In genomic region chr9:97972753-97973152, GRCh38 we compare ENCODE assay signal across 26 cellular contexts. TPM values are rescaled to one million over a fixed set of nuclear protein-coding genes. Genes with fewer than 3 reads are reported as not detected.
A peak's percentile ranks its signal among the peaks of the same experiment; 100 is the strongest.
DNase-seq lines count a peak whose midpoint lies in the region; ATAC-seq, FAIRE-seq and TF ChIP-seq lines count a peak whose summit lies in the region.
"Had no signal": no experiment of that assay in that cellular context is flagged by ENCODE, and none has a peak within 500 bp of the region (broad histone marks: within the 10 kb centered on the region; RNA-seq: fewer than 3 reads in every experiment).

No MANE protein-coding gene starts in this region.

- no peaks in the 10 kb centered on the region for H3K9me3 ChIP-seq in CD8-positive, alpha-beta T cell (ENCODE audit: low read length)
- H3K9me3 ChIP-seq in HEK293 (ENCODE audit: control insufficient read depth, insufficient read depth, low read depth, low read length): no peaks in the 10 kb centered on the region
- H3K9me3 ChIP-seq in K562 (replicated peaks; ENCODE audit: control insufficient read depth, insufficient read depth, low read depth, low read length): peaks cover 4% of the 10 kb centered on the region; the same call in 1 of the 2 replicates
- no peaks in the 10 kb centered on the region for H3K9me3 ChIP-seq in neural progenitor cell (ENCODE audit: low read depth)
- H3K9me3 ChIP-seq: BE2C, Caco-2 had no signal

- H3K4me3 Mint-ChIP-seq in CD8-positive, alpha-beta T cell: no peak overlapping the region
- H3K4me3 Mint-ChIP-seq in neural progenitor cell: no peak overlapping the region
- no peak overlapping the region for H3K4me3 Mint-ChIP-seq in natural killer cell
- H3K4me3 Mint-ChIP-seq: CD14-positive monocyte; CD4-positive, alpha-beta memory T cell; CD4-positive, CD25-positive, alpha-beta regulatory T cell had no signal

- no peaks in the 10 kb centered on the region for H3F3A ChIP-seq in neural progenitor cell (ENCODE audit: low read depth)

- H4K20me1 ChIP-seq in K562 (replicated peaks; ENCODE audit: control insufficient read depth, insufficient read depth, low read length) (no peaks in the 10 kb centered on the region), neural progenitor cell (ENCODE audit: low read depth) (no peaks in the 10 kb centered on the region)
- H4K20me1 ChIP-seq: BLaER1 had no signal

- no peaks in the 10 kb centered on the region for H3K27me3 Mint-ChIP-seq in CD8-positive, alpha-beta T cell (ENCODE audit: low read depth)
- H3K27me3 Mint-ChIP-seq in neural progenitor cell (ENCODE audit: insufficient read depth, low read depth) (peaks cover 6% of the 10 kb centered on the region), natural killer cell (ENCODE audit: low read depth in 2 of 2) (peaks cover 3 to 11% of the 10 kb centered on the region in 2 donors)

- H3K27ac Mint-ChIP-seq in CD8-positive, alpha-beta T cell: peak overlapping the region; percentile 64
- H3K27ac Mint-ChIP-seq in neural progenitor cell: peak overlapping the region; percentile 18
- H3K27ac Mint-ChIP-seq in natural killer cell: no peak overlapping the region
- H3K27ac Mint-ChIP-seq: CD4-positive, CD25-positive, alpha-beta regulatory T cell had no signal

- no peak overlapping the region for H3K4me2 ChIP-seq in K562 (ENCODE audit: insufficient read depth, low read length)
- H3K4me2 ChIP-seq in neural progenitor cell: no peak overlapping the region
- H3K4me2 ChIP-seq: BLaER1 had no signal

- no peaks in the 10 kb centered on the region for H3K27me3 ChIP-seq in CD8-positive, alpha-beta T cell (ENCODE audit: insufficient read depth, low read length)
- H3K27me3 ChIP-seq in K562 (ENCODE audit: control insufficient read depth in 2 of 2, insufficient read depth in 2 of 2, low read length in 2 of 2): no peaks in the 10 kb centered on the region
- peaks cover 100% of the 10 kb centered on the region for H3K27me3 ChIP-seq in neural progenitor cell
- H3K27me3 ChIP-seq: BLaER1 had no signal

- 77% methylated on average over 4 of the region's 4 CpGs for WGBS in K562 (ENCODE audit: insufficient coverage, low coverage, missing lambda C conversion rate)

- no peak for TF ChIP-seq EP300 in K562 (IDR thresholded peaks at IDR 0.05; ENCODE audit: low read length)

- DNase-seq in CD8-positive, alpha-beta T cell: no peak
- DNase-seq in K562 (ENCODE audit: extremely low read depth in 1 of 4, low spot score in 3 of 4) (no peak), neural progenitor cell (ENCODE audit: low spot score) (no peak), H4 (ENCODE audit: low spot score) (no peak), natural killer cell (no peak)
- DNase-seq: 8988T; ACHN; BE2C; C1 segment of cervical spinal cord; Caco-2; Calu3; CD4-positive, alpha-beta memory T cell; CD4-positive, CD25-positive, alpha-beta regulatory T cell; DMS79 treated with DMSO at 0.1 percent for 48 hours; GF-D8 had no signal

- CTCF ChIA-PET in CD8-positive, alpha-beta T cell (lab: Charles Lee): interaction anchor here (1.2 to 4.0 kb wide), 5 partner anchors 10 to 72 kb away, joined by 3 to 20 read pairs (median 7); partner anchors contain the start of genes ANP32B and TRMO
- CTCF ChIA-PET in HEK293 (lab: Yijun Ruan, JAX) (interaction anchor here (0.6 kb wide), 1 partner anchor 61 kb away, joined by 5 read pairs; no protein-coding TSS in a partner anchor), K562 (lab: Yijun Ruan, JAX; ENCODE audit: low intra/inter-chr PET ratio) (no interaction called here)

- in situ Hi-C loops in K562 (cut with MboI): no loop called here

- peaks cover 3% of the 10 kb centered on the region for H3K36me3 Mint-ChIP-seq in CD8-positive, alpha-beta T cell
- H3K36me3 Mint-ChIP-seq in neural progenitor cell (no peaks in the 10 kb centered on the region), natural killer cell (no peaks in the 10 kb centered on the region)
- H3K36me3 Mint-ChIP-seq: CD14-positive monocyte had no signal

- ATAC-seq in CD8-positive, alpha-beta T cell: no peak
- ATAC-seq in K562: no peak
- no peak for ATAC-seq in HG02798 (IDR thresholded peaks at IDR 0.05; ENCODE audit: poor library complexity, unreplicated experiment)
- ATAC-seq in natural killer cell: no peak

- H2AFZ ChIP-seq in K562 (ENCODE audit: low read depth, low read length) (no peak overlapping the region), neural progenitor cell (replicated peaks) (no peak overlapping the region)

- POLR2A ChIA-PET in CD8-positive, alpha-beta T cell (lab: Charles Lee): interaction anchor here (3.2 kb wide), 1 partner anchor 10 kb away, joined by 19 read pairs; the partner anchor contains the start of gene ANP32B
- POLR2A ChIA-PET in HEK293 (lab: Yijun Ruan, JAX) (interaction anchor here (1.5 kb wide), 1 partner anchor 10 kb away, joined by 4 read pairs; the partner anchor contains the start of gene ANP32B), K562 (lab: Yijun Ruan, JAX) (interaction anchor here (1.4 to 8.3 kb wide), 4 partner anchors 8 to 13 kb away, joined by 6 to 84 read pairs (median 8); partner anchors contain the start of gene ANP32B)

- peaks cover 16% of the 10 kb centered on the region for H3K4me1 Mint-ChIP-seq in CD8-positive, alpha-beta T cell (ENCODE audit: low read depth)
- no peaks in the 10 kb centered on the region for H3K4me1 Mint-ChIP-seq in neural progenitor cell
- H3K4me1 Mint-ChIP-seq in natural killer cell: no peaks in the 10 kb centered on the region
- H3K4me1 Mint-ChIP-seq: CD14-positive monocyte had no signal

- BruUV-seq in K562 (replicated peaks; lab: Mats Ljungman, UMichigan): no TSS peak

- intact Hi-C loops in CD8-positive, alpha-beta T cell (cut with DNase I, micrococcal nuclease): loop anchor here in 1 of 2 experiments (5.0 kb wide), 1 partner anchor 1200 kb away; no protein-coding TSS in a partner anchor
- intact Hi-C loops in K562 (cut with micrococcal nuclease) (no loop called here), natural killer cell (cut with micrococcal nuclease) (no loop called here)

- no peak for TF ChIP-seq CTCF in CD8-positive, alpha-beta T cell (IDR thresholded peaks at IDR 0.05)
- TF ChIP-seq CTCF in HEK293 (tag by site-specific recombination; IDR thresholded peaks at IDR 0.05) (no peak), K562 (IDR thresholded peaks at IDR 0.05 in 2 of 3, conservative IDR thresholded peaks at IDR 0.05 in 1 of 3; ENCODE audit: insufficient read depth in 2 of 3, low read depth in 1 of 3, low read length in 3 of 3) (no peak), neural progenitor cell (IDR thresholded peaks at IDR 0.05) (no peak), natural killer cell (IDR thresholded peaks at IDR 0.05) (no peak)

- no peak for TF ChIP-seq POLR2A in K562 (conservative IDR thresholded peaks at IDR 0.05)

- no peaks in the 10 kb centered on the region for H3K36me3 ChIP-seq in CD8-positive, alpha-beta T cell (ENCODE audit: insufficient read depth, low read length)
- H3K36me3 ChIP-seq in HEK293 (ENCODE audit: control insufficient read depth in 2 of 2, insufficient read depth in 1 of 2, low read length in 2 of 2) (no peaks in the 10 kb centered on the region), K562 (ENCODE audit: control insufficient read depth, insufficient read depth, low read length) (no peaks in the 10 kb centered on the region), neural progenitor cell (no peaks in the 10 kb centered on the region)
- H3K36me3 ChIP-seq: BE2C, BLaER1 had no signal

- H3K79me2 ChIP-seq in K562 (ENCODE audit: control insufficient read depth, insufficient read depth, low read length) (no peaks in the 10 kb centered on the region), neural progenitor cell (ENCODE audit: low read depth) (no peaks in the 10 kb centered on the region)

- TF ChIP-seq RAD21 in K562 (CRISPR knock-in tag; conservative IDR thresholded peaks at IDR 0.05 in 1 of 2, IDR thresholded peaks at IDR 0.05 in 1 of 2): no peak

- no peak overlapping the region for H3K4me3 ChIP-seq in CD8-positive, alpha-beta T cell (ENCODE audit: low read depth, low read length)
- H3K4me3 ChIP-seq in HEK293 (ENCODE audit: low read depth, low read length) (no peak overlapping the region), K562 (no peak overlapping the region), neural progenitor cell (no peak overlapping the region)
- H3K4me3 ChIP-seq: BLaER1 had no signal

- H3K9me3 Mint-ChIP-seq in CD8-positive, alpha-beta T cell: peaks cover 2% of the 10 kb centered on the region
- H3K9me3 Mint-ChIP-seq in neural progenitor cell (peaks cover 8% of the 10 kb centered on the region), natural killer cell (no peaks in the 10 kb centered on the region)

- H3K27ac ChIP-seq in CD8-positive, alpha-beta T cell (ENCODE audit: low read depth, low read length): no peak overlapping the region
- no peak overlapping the region for H3K27ac ChIP-seq in HEK293 (ENCODE audit: extremely low read depth, low read depth, low read length)
- no peak overlapping the region for H3K27ac ChIP-seq in K562 (ENCODE audit: extremely low read depth, low read depth, low read length)
- no peak overlapping the region for H3K27ac ChIP-seq in neural progenitor cell
- H3K27ac ChIP-seq: BLaER1 had no signal

- peaks cover 12% of the 10 kb centered on the region for H3K4me1 ChIP-seq in CD8-positive, alpha-beta T cell (ENCODE audit: insufficient read depth, low read length)
- H3K4me1 ChIP-seq in HEK293 (ENCODE audit: control insufficient read depth, insufficient read depth, low read length) (no peaks in the 10 kb centered on the region), K562 (replicated peaks in 1 of 2; ENCODE audit: control insufficient read depth in 2 of 2, insufficient read depth in 2 of 2, low read length in 2 of 2) (peaks cover 5 to 13% of the 10 kb centered on the region in 2 experiments; a peak in 4 of 5 replicates), neural progenitor cell (no peaks in the 10 kb centered on the region)
- H3K4me1 ChIP-seq: BE2C, Caco-2 had no signal

- H3K9ac ChIP-seq in K562 (ENCODE audit: insufficient read depth in 1 of 2, low read depth in 2 of 2, low read length in 2 of 2) (no peak overlapping the region), neural progenitor cell (no peak overlapping the region)
- H3K9ac ChIP-seq: BLaER1 had no signal

- FAIRE-seq in K562 (lab: Jason Lieb, UNC): no peak
- FAIRE-seq: A204.1, D721Med, G401.6, GM12891, GM19239 had no signal

- H3K9me1 ChIP-seq in K562 (ENCODE audit: control insufficient read depth, insufficient read depth, low read length): no peaks in the 10 kb centered on the region

RNA-seq across cellular contexts. Expression of gene ANP32B, which starts 10.4 kb away (rescaled TPM):
- total RNA-seq in CD8-positive, alpha-beta T cell: 100 to 1,000 TPM; 168 to 177 TPM
- 103 and 181 TPM in 2 replicates for total RNA-seq in K562 (2011; cell fraction: chromatin; rRNA removed; ENCODE audit: low replicate concordance)
- 53.9 and 79.2 TPM in 2 replicates for total RNA-seq in K562 (2011; cell fraction: nucleolus; rRNA removed)
- 96.2 and 106 TPM in 2 replicates for total RNA-seq in K562 (2011; cell fraction: nucleoplasm; rRNA removed)
- total RNA-seq in K562 (2014; rRNA removed): 90.3 and 90.7 TPM in 2 replicates
- total RNA-seq in K562 (2014; rRNA removed; fragmentation: Illumina TruSeq; extraction: Trizol): 80.3 and 96.1 TPM in 2 replicates
- total RNA-seq in K562 (2015; rRNA removed; fragmentation: Illumina TruSeq; extraction: Trizol): 68.9 and 78.4 TPM in 2 replicates
- 384 and 454 TPM in 2 replicates for total RNA-seq in K562 (2021)
- 135 and 147 TPM in 2 replicates for polyA plus RNA-seq in K562 (2011; rRNA removed)
- polyA plus RNA-seq in K562 (2011; cell fraction: cytosol; rRNA removed): 19.4 and 46.5 TPM in 2 replicates
- polyA plus RNA-seq in K562 (2011; cell fraction: nucleus; rRNA removed): 41.5 and 53.7 TPM in 2 replicates
- 595 and 725 TPM in 2 replicates for polyA plus RNA-seq in K562 (2012)
- polyA plus RNA-seq in K562 (2014; fragmentation: Illumina TruSeq; extraction: Trizol): 711 and 815 TPM in 2 replicates
- polyA plus RNA-seq in K562 (2014; fragmentation: Nextera tagmentation; extraction: Ambion mirVana): 100 to 1,000 TPM in 1 of 2 experiments, 10 to 100 TPM in 1; 87.2 to 141 TPM
- polyA plus RNA-seq in K562 (2014; rRNA removed): 331 and 380 TPM in 2 replicates
- 117 and 146 TPM in 2 replicates for polyA minus RNA-seq in K562 (2011; rRNA and poly(A)+ RNA removed)
- polyA minus RNA-seq in K562 (2011; cell fraction: cytosol; rRNA and poly(A)+ RNA removed): 105 and 106 TPM in 2 replicates
- 31.2 and 52.8 TPM in 2 replicates for polyA minus RNA-seq in K562 (2011; cell fraction: nucleus; rRNA and poly(A)+ RNA removed)
- total RNA-seq in neural progenitor cell (ENCODE audit: low replicate concordance): 15.1 and 19.6 TPM in 2 replicates
- total RNA-seq in H4 (2014; rRNA removed; shearing (Covaris generic)): 12.2 and 16.3 TPM in 2 replicates
- 100 to 1,000 TPM in 2 of 3 donors, 10 to 100 TPM in 1; 89.9 to 107 (median 100) TPM for total RNA-seq in natural killer cell

RNA-seq across cellular contexts. Expression of gene HEMGN, which starts 34.8 kb away (rescaled TPM):
- under 1 TPM; 0.14 to 0.33 TPM for total RNA-seq in CD8-positive, alpha-beta T cell
- total RNA-seq in K562 (2011; cell fraction: chromatin; rRNA removed; ENCODE audit: low replicate concordance): 11.3 and 87.8 TPM in 2 replicates
- total RNA-seq in K562 (2011; cell fraction: nucleolus; rRNA removed): 10.7 and 21.2 TPM in 2 replicates
- 28.6 and 33.8 TPM in 2 replicates for total RNA-seq in K562 (2011; cell fraction: nucleoplasm; rRNA removed)
- 107 and 116 TPM in 2 replicates for total RNA-seq in K562 (2014; rRNA removed)
- 182 and 209 TPM in 2 replicates for total RNA-seq in K562 (2014; rRNA removed; fragmentation: Illumina TruSeq; extraction: Trizol)
- total RNA-seq in K562 (2015; rRNA removed; fragmentation: Illumina TruSeq; extraction: Trizol): 54.3 and 56.3 TPM in 2 replicates
- 101 and 104 TPM in 2 replicates for total RNA-seq in K562 (2021)
- 104 and 197 TPM in 2 replicates for polyA plus RNA-seq in K562 (2011; rRNA removed)
- polyA plus RNA-seq in K562 (2011; cell fraction: cytosol; rRNA removed): 25.0 and 35.1 TPM in 2 replicates
- polyA plus RNA-seq in K562 (2011; cell fraction: nucleus; rRNA removed): 20.7 and 23.5 TPM in 2 replicates
- polyA plus RNA-seq in K562 (2012): 22.3 and 42.9 TPM in 2 replicates
- 183 and 258 TPM in 2 replicates for polyA plus RNA-seq in K562 (2014; fragmentation: Illumina TruSeq; extraction: Trizol)
- 100 to 1,000 TPM; 110 to 156 TPM for polyA plus RNA-seq in K562 (2014; fragmentation: Nextera tagmentation; extraction: Ambion mirVana)
- 124 and 137 TPM in 2 replicates for polyA plus RNA-seq in K562 (2014; rRNA removed)
- 106 and 117 TPM in 2 replicates for polyA minus RNA-seq in K562 (2011; rRNA and poly(A)+ RNA removed)
- 22.3 and 41.9 TPM in 2 replicates for polyA minus RNA-seq in K562 (2011; cell fraction: cytosol; rRNA and poly(A)+ RNA removed)
- 10.1 and 16.6 TPM in 2 replicates for polyA minus RNA-seq in K562 (2011; cell fraction: nucleus; rRNA and poly(A)+ RNA removed)
- total RNA-seq in neural progenitor cell (ENCODE audit: low replicate concordance): not detected in 2 replicates
- not detected in 2 replicates for total RNA-seq in H4 (2014; rRNA removed; shearing (Covaris generic))
- total RNA-seq in natural killer cell: under 1 TPM; 0.47 to 0.75 (median 0.75) TPM
- total RNA-seq: A673, Caco-2, Calu3 had no signal
- polyA plus RNA-seq: AG04450 had no signal

RNA-seq across cellular contexts. Expression of gene TRMO, which starts 50.5 kb away (rescaled TPM):
- total RNA-seq in CD8-positive, alpha-beta T cell: 10 to 100 TPM; 45.7 to 50.6 TPM
- total RNA-seq in K562 (2011; cell fraction: chromatin; rRNA removed; ENCODE audit: low replicate concordance): 9.3 and 20.1 TPM in 2 replicates
- total RNA-seq in K562 (2011; cell fraction: nucleolus; rRNA removed): 6.6 and 6.7 TPM in 2 replicates
- 8.8 and 9.2 TPM in 2 replicates for total RNA-seq in K562 (2011; cell fraction: nucleoplasm; rRNA removed)
- total RNA-seq in K562 (2014; rRNA removed) (16.2 and 16.7 TPM in 2 replicates), K562 (2014; rRNA removed; fragmentation: Illumina TruSeq; extraction: Trizol) (16.2 and 18.4 TPM in 2 replicates), K562 (2015; rRNA removed; fragmentation: Illumina TruSeq; extraction: Trizol) (22.4 and 22.9 TPM in 2 replicates), K562 (2021) (12.2 and 12.5 TPM in 2 replicates), neural progenitor cell (ENCODE audit: low replicate concordance) (5.7 and 9.9 TPM in 2 replicates), natural killer cell (10 to 100 TPM; 26.6 to 35.1 (median 31.2) TPM)
- polyA plus RNA-seq in K562 (2011; rRNA removed) (14.2 and 16.3 TPM in 2 replicates), K562 (2014; fragmentation: Illumina TruSeq; extraction: Trizol) (17.2 and 20.0 TPM in 2 replicates), K562 (2014; fragmentation: Nextera tagmentation; extraction: Ambion mirVana) (10 to 100 TPM in 1 of 2 experiments, 1 to 10 TPM in 1; 5.6 to 12.8 TPM), K562 (2014; rRNA removed) (17.2 and 18.4 TPM in 2 replicates)
- 8.2 and 12.4 TPM in 2 replicates for polyA plus RNA-seq in K562 (2011; cell fraction: cytosol; rRNA removed)
- polyA plus RNA-seq in K562 (2011; cell fraction: nucleus; rRNA removed): 10.3 and 14.4 TPM in 2 replicates
- 8.9 and 10.4 TPM in 2 replicates for polyA plus RNA-seq in K562 (2012)
- polyA minus RNA-seq in K562 (2011; rRNA and poly(A)+ RNA removed): 23.2 and 23.8 TPM in 2 replicates
- polyA minus RNA-seq in K562 (2011; cell fraction: cytosol; rRNA and poly(A)+ RNA removed): 5.8 and 8.6 TPM in 2 replicates
- polyA minus RNA-seq in K562 (2011; cell fraction: nucleus; rRNA and poly(A)+ RNA removed): 5.1 and 8.1 TPM in 2 replicates
- total RNA-seq in H4 (2014; rRNA removed; shearing (Covaris generic)): 16.6 and 19.1 TPM in 2 replicates

Comparison
In these comparisons a context has a peak if more than half of its experiments do, and no peak if none do; other contexts are left out.
1. H3K27ac Mint-ChIP-seq: peak in CD8-positive, alpha-beta T cell (single experiment) and neural progenitor cell (single experiment); none in natural killer cell (0 of 2).
2. RNA of gene HEMGN, which starts 34.8 kb away (total RNA-seq): 10.7 to 209 TPM in K562; 0.47 to 0.75 TPM in natural killer cell, 0.14 to 0.33 TPM in CD8-positive, alpha-beta T cell, not detected in neural progenitor cell and not detected in H4; every median in the first group is over 4 times any median in the second.